In the genomic region with DNA sequence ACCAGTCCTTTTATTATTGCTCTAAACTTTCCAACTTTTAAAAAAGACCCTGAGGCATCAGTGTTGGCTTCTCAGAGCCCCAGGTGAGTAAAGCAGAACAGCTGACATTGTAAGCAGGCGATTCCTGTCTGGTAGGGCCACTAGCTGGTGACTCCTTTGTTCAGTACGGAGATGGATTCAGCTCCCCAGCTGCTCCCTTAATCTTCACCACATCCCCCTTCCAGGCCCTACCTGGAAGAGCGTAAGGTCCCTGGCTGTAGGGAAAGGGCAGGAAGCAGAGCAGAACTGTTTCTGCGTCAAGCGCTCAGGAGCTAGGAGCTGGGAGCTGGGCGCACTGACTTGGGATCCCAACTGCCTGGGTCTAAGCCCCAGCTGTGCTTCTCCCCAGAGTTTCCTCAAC, we compare ENCODE assay signal across 24 cellular contexts.
"Had no signal": no experiment of that assay in that cellular context is flagged by ENCODE, and none has a peak within 500 bp of the region (broad histone marks: within the 10 kb centered on the region; RNA-seq: fewer than 3 reads in every experiment).

No MANE protein-coding gene starts in this region.

- H3K27ac Mint-ChIP-seq: activated CD4-positive, alpha-beta T cell treated with anti-CD3 and anti-CD28 coated beads, Interleukin-2, amount 10 ng/mL, durations not matched to agents 24 days and 14 days; activated CD8-positive, alpha-beta T cell treated with anti-CD3 and anti-CD28 coated beads for 36 hours; activated naive CD4-positive, alpha-beta T cell treated with anti-CD3 and anti-CD28 coated beads, Interleukin-2, amount 10 ng/mL, durations not matched to agents 7 days and 5 days; activated T-cell treated with anti-CD3 and anti-CD28 coated beads, Interleukin-2, amount 50 U/mL, for 24 hours; naive thymus-derived CD4-positive, alpha-beta T cell; stimulated activated naive CD8-positive, alpha-beta T cell treated with anti-CD3 and anti-CD28 coated beads, Interleukin-15, amount 100 ng/mL, for 72 hours had no signal

- H3K9me3 Mint-ChIP-seq: activated CD4-positive, alpha-beta T cell treated with anti-CD3 and anti-CD28 coated beads, Interleukin-2, amount 10 ng/mL, durations not matched to agents 24 days and 14 days; activated CD8-positive, alpha-beta T cell treated with anti-CD3 and anti-CD28 coated beads for 36 hours; activated T-cell treated with anti-CD3 and anti-CD28 coated beads, Interleukin-2, amount 50 U/mL, for 24 hours; stimulated activated naive CD8-positive, alpha-beta T cell treated with anti-CD3 and anti-CD28 coated beads, Interleukin-15, amount 100 ng/mL, for 72 hours had no signal

- H3K27me3 ChIP-seq: ascending aorta, pancreas, right lobe of liver, suprapubic skin, vagina had no signal

- H3K36me3 Mint-ChIP-seq: activated naive CD4-positive, alpha-beta T cell treated with anti-CD3 and anti-CD28 coated beads, Interleukin-2, amount 10 ng/mL, durations not matched to agents 7 days and 5 days; naive thymus-derived CD4-positive, alpha-beta T cell had no signal

- H3K27me3 Mint-ChIP-seq: activated CD4-positive, alpha-beta T cell treated with anti-CD3 and anti-CD28 coated beads, Interleukin-2, amount 10 ng/mL, durations not matched to agents 24 days and 14 days; activated CD8-positive, alpha-beta T cell treated with anti-CD3 and anti-CD28 coated beads for 36 hours; activated naive CD4-positive, alpha-beta T cell treated with anti-CD3 and anti-CD28 coated beads, Interleukin-2, amount 10 ng/mL, durations not matched to agents 7 days and 5 days; activated T-cell treated with anti-CD3 and anti-CD28 coated beads, Interleukin-2, amount 50 U/mL, for 24 hours; stimulated activated naive CD8-positive, alpha-beta T cell treated with anti-CD3 and anti-CD28 coated beads, Interleukin-15, amount 100 ng/mL, for 72 hours had no signal

- H3K27ac ChIP-seq: ascending aorta, coronary artery, left ventricle myocardium inferior, pancreas, right lobe of liver, suprapubic skin, transverse colon, vagina had no signal

- H3K4me1 ChIP-seq: ascending aorta, left ventricle myocardium inferior, pancreas, right lobe of liver, suprapubic skin, vagina had no signal

- H3K36me3 ChIP-seq: ascending aorta, left ventricle myocardium inferior, pancreas, right lobe of liver, suprapubic skin, transverse colon, vagina had no signal

- H3K4me3 Mint-ChIP-seq: activated CD4-positive, alpha-beta T cell treated with anti-CD3 and anti-CD28 coated beads, Interleukin-2, amount 10 ng/mL, durations not matched to agents 24 days and 14 days; activated CD8-positive, alpha-beta T cell treated with anti-CD3 and anti-CD28 coated beads for 36 hours; activated naive CD4-positive, alpha-beta T cell treated with anti-CD3 and anti-CD28 coated beads, Interleukin-2, amount 10 ng/mL, durations not matched to agents 7 days and 5 days; activated T-cell treated with anti-CD3 and anti-CD28 coated beads, Interleukin-2, amount 50 U/mL, for 24 hours; naive thymus-derived CD4-positive, alpha-beta T cell; stimulated activated naive CD8-positive, alpha-beta T cell treated with anti-CD3 and anti-CD28 coated beads, Interleukin-15, amount 100 ng/mL, for 72 hours had no signal

- H3K4me1 Mint-ChIP-seq: activated CD4-positive, alpha-beta T cell treated with anti-CD3 and anti-CD28 coated beads, Interleukin-2, amount 10 ng/mL, durations not matched to agents 24 days and 14 days; activated naive CD4-positive, alpha-beta T cell treated with anti-CD3 and anti-CD28 coated beads, Interleukin-2, amount 10 ng/mL, durations not matched to agents 7 days and 5 days; naive thymus-derived CD4-positive, alpha-beta T cell; stimulated activated naive CD8-positive, alpha-beta T cell treated with anti-CD3 and anti-CD28 coated beads, Interleukin-15, amount 100 ng/mL, for 72 hours had no signal

- H3K4me3 ChIP-seq: ascending aorta, coronary artery, left ventricle myocardium inferior, mucosa of descending colon, pancreas, right lobe of liver, suprapubic skin, transverse colon, vagina had no signal

- DNase-seq: activated CD4-positive, alpha-beta T cell treated with anti-CD3 and anti-CD28 coated beads, Interleukin-2, amount 10 ng/mL, durations not matched to agents 24 days and 14 days; activated CD8-positive, alpha-beta T cell treated with anti-CD3 and anti-CD28 coated beads for 36 hours; activated naive CD4-positive, alpha-beta T cell treated with anti-CD3 and anti-CD28 coated beads, Interleukin-2, amount 10 ng/mL, durations not matched to agents 7 days and 5 days; activated T-cell treated with anti-CD3 and anti-CD28 coated beads, Interleukin-2, amount 50 U/mL, for 24 hours; erythroblast; foreskin melanocyte; glutamatergic neuron; hippocampal formation; kidney glomerular epithelial cell; left ventricle myocardium inferior; mammary epithelial cell; mucosa of descending colon; naive thymus-derived CD4-positive, alpha-beta T cell; pancreas; right lobe of liver; small intestine; stimulated activated CD4-positive, alpha-beta T cell treated with anti-CD3 and anti-CD28 coated beads, Interleukin-15, amount 100 ng/mL, for 24 hours; stimulated activated CD4-positive, alpha-beta T cell treated with anti-CD3 and anti-CD28 coated beads, Interleukin-2, amount 100 ng/mL, for 48 hours; stimulated activated naive CD8-positive, alpha-beta T cell treated with anti-CD3 and anti-CD28 coated beads, Interleukin-15, amount 100 ng/mL, for 72 hours; transverse colon had no signal

- ATAC-seq: activated CD8-positive, alpha-beta T cell treated with anti-CD3 and anti-CD28 coated beads for 36 hours; mucosa of descending colon; naive thymus-derived CD4-positive, alpha-beta T cell; pancreas; right lobe of liver; stimulated activated naive CD8-positive, alpha-beta T cell treated with anti-CD3 and anti-CD28 coated beads, Interleukin-15, amount 100 ng/mL, for 72 hours had no signal

- H3K9me3 ChIP-seq: ascending aorta, left ventricle myocardium inferior, mucosa of descending colon, pancreas, right lobe of liver, suprapubic skin, transverse colon, vagina had no signal
